Comparison of ENCODE assay signal across 9 cellular contexts in genomic region chr2:38095996-38096861, GRCh38. TPM values are rescaled to one million over a fixed set of nuclear protein-coding genes. Genes with fewer than 3 reads are reported as not detected.
DNase-seq lines count a peak whose midpoint lies in the region; ATAC-seq and TF ChIP-seq lines count a peak whose summit lies in the region.
"Had no signal": no experiment of that assay in that cellular context is flagged by ENCODE, and none has a peak within 500 bp of the region (broad histone marks: within the 10 kb centered on the region; RNA-seq: fewer than 3 reads in every experiment).

No MANE protein-coding gene starts in this region.

- peak; percentile 74 for DNase-seq in AG08395 (ENCODE audit: low spot score)
- peak; percentile 73 for DNase-seq in RWPE1 (ENCODE audit: low spot score)
- DNase-seq in heart right ventricle, result peak; percentile 74 to 84
- peak in 1 of 2 donors; percentile 76 for DNase-seq in aorta
- DNase-seq in NCI-H1092 treated with DMSO at 0.1 percent for 48 hours (lab: John Stamatoyannopoulos, UW), result no peak
- DNase-seq in SW480 (ENCODE audit: low spot score), result no peak
- no peak for DNase-seq in head of caudate nucleus
- DNase-seq: pancreas had no signal

- intact Hi-C loops in heart right ventricle (cut with DNase I) (no loop called here), aorta (cut with DNase I) (no loop called here), head of caudate nucleus (cut with DNase I) (no loop called here)

- H3K9me3 ChIP-seq in heart right ventricle (no peaks in the 10 kb centered on the region), aorta (ENCODE audit: control insufficient read depth, low read length) (no peaks in the 10 kb centered on the region)
- H3K9me3 ChIP-seq: pancreas had no signal

- no peak for TF ChIP-seq CTCF in RWPE1 (conservative IDR thresholded peaks at IDR 0.05; ENCODE audit: low read depth)
- TF ChIP-seq CTCF in heart right ventricle (IDR thresholded peaks at IDR 0.05), result no peak

- H3K36me3 ChIP-seq in heart right ventricle (no peaks in the 10 kb centered on the region), aorta (ENCODE audit: control insufficient read depth in 1 of 2, insufficient read depth in 2 of 2, low read length in 1 of 2) (no peaks in the 10 kb centered on the region)
- H3K36me3 ChIP-seq: pancreas had no signal

- CTCF ChIA-PET in RWPE1 (lab: Yijun Ruan, JAX), result interaction anchor here (0.7 to 1.5 kb wide), 3 partner anchors 20 to 114 kb away, joined by 4 to 8 read pairs (median 6); partner anchors contain the start of gene CYP1B1

- peaks cover 16 to 93% (median 72%) of the 10 kb centered on the region in 9 donors for H3K4me1 ChIP-seq in heart right ventricle
- H3K4me1 ChIP-seq in aorta (ENCODE audit: control insufficient read depth in 1 of 2, insufficient read depth in 2 of 2, low read length in 2 of 2), result peaks cover 0 to 2% of the 10 kb centered on the region in 2 donors

- 24 to 31% methylated on average over 19 of the region's 19 CpGs for WGBS in heart right ventricle, 2 donors
- 49 to 55% methylated on average over 19 of the region's 19 CpGs for WGBS in aorta, 2 donors

- H3K4me3 ChIP-seq in heart right ventricle (peak overlapping the region in 1 of 10 donors; percentile 6), aorta (ENCODE audit: low read length in 2 of 2) (no peak overlapping the region)
- H3K4me3 ChIP-seq: pancreas had no signal

- peak overlapping the region; percentile 90 for H3K27ac ChIP-seq in RWPE1
- H3K27ac ChIP-seq in heart right ventricle, result peak overlapping the region; percentile 50 to 84 (median 76)
- H3K27ac ChIP-seq in aorta (ENCODE audit: low read depth in 1 of 2, low read length in 2 of 2), result no peak overlapping the region
- H3K27ac ChIP-seq: pancreas had no signal

- peaks cover 0 to 57% (median 9%) of the 10 kb centered on the region in 7 donors for H3K27me3 ChIP-seq in heart right ventricle
- H3K27me3 ChIP-seq in aorta (ENCODE audit: control insufficient read depth in 1 of 2, insufficient read depth in 2 of 2, low read length in 1 of 2), result peaks cover 0 to 3% of the 10 kb centered on the region in 2 donors

- POLR2A ChIA-PET in RWPE1 (lab: Yijun Ruan, JAX; ENCODE audit: low non-redundant PET), result interaction anchor here (1.8 kb wide), 1 partner anchor 20 kb away, joined by 7 read pairs; the partner anchor contains the start of gene CYP1B1

- ATAC-seq in GM21576 (IDR thresholded peaks at IDR 0.05; ENCODE audit: unreplicated experiment) (peak; percentile 65), heart right ventricle (peak; percentile 34 to 89 (median 80)), aorta (ENCODE audit: low FRiP score) (peak; percentile 2)

RNA-seq across cellular contexts. Expression of gene CYP1B1, which starts 20.3 kb away (rescaled TPM):
- total RNA-seq in heart right ventricle (10 to 100 TPM in 9 of 10 donors, 1 to 10 TPM in 1; 8.5 to 89.3 (median 18.6) TPM), aorta (100 to 1,000 TPM; 114 to 115 TPM)
- polyA plus RNA-seq in heart right ventricle (1 to 10 TPM; 7.2 to 7.9 TPM), aorta (10 to 100 TPM in 1 of 2 donors, 1 to 10 TPM in 1; 7.3 to 10.4 TPM)

Comparison
In these comparisons a context has a peak if more than half of its experiments do, and no peak if none do; other contexts are left out.
1. DNase-seq: peak in AG08395 (single experiment), RWPE1 (single experiment) and heart right ventricle (2 of 2); none in NCI-H1092 treated with DMSO at 0.1 percent for 48 hours (single experiment), SW480 (single experiment) and head of caudate nucleus (0 of 42).
2. ATAC-seq: peak in every context shown above with its lines; median percentile 80 in heart right ventricle; 65 in GM21576; 2 in aorta.
3. H3K27ac ChIP-seq: peak in RWPE1 (single experiment) and heart right ventricle (10 of 10); none in aorta (0 of 2).